Comparison of ENCODE assay signal across 33 cellular contexts in the genomic region with DNA sequence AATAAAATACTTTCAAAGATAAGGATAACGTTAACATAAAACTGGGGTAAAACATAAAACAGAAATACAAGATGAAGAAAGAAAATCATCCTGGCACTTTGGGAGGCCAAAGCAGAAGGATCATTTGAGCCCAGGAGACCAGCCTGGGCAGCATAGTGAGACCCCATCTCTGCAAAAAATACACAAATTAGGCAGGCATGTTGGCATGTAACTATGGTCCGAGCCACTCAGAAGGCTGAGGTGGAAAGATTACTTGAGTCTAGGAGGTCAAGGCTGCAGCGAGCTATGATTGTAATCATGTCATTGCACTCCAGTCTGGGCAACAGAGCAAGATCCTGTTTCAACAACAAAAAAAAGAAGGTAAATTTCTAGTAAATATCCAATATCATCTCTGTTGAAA. TPM values are rescaled to one million over a fixed set of nuclear protein-coding genes. Genes with fewer than 3 reads are reported as not detected.
"Had no signal": no experiment of that assay in that cellular context is flagged by ENCODE, and none has a peak within 500 bp of the region (broad histone marks: within the 10 kb centered on the region; RNA-seq: fewer than 3 reads in every experiment).

No MANE protein-coding gene starts in this region.

- H3K9me3 ChIP-seq: ovary, psoas muscle, suprapubic skin, testis, tibial artery, uterus had no signal

- DNase-seq: natural killer cell; occipital lobe; ovary; posterior cingulate gyrus; psoas muscle; right cardiac atrium; spleen; stimulated activated CD4-positive, alpha-beta T cell treated with anti-CD3 and anti-CD28 coated beads, Interleukin-12 subunit alpha, Interleukin-12 subunit beta, amount 100 ng/mL, for 4 hours; stimulated activated CD4-positive, alpha-beta T cell treated with anti-CD3 and anti-CD28 coated beads, Interleukin-1b, Interleukin-23, amount 100 ng/mL, for 48 hours; stimulated activated CD4-positive, alpha-beta T cell treated with anti-CD3 and anti-CD28 coated beads, Interleukin-4, amount 100 ng/mL, for 1 hour; stimulated activated CD4-positive, alpha-beta T cell treated with anti-CD3 and anti-CD28 coated beads, Interleukin-4, amount 100 ng/mL, for 4 hours; stimulated activated CD8-positive, alpha-beta memory T cell treated with anti-CD3 and anti-CD28 coated beads, Interleukin-4, amount 100 ng/mL, for 48 hours; stimulated activated naive CD4-positive, alpha-beta T cell; stimulated activated naive CD8-positive, alpha-beta T cell treated with anti-CD3 and anti-CD28 coated beads, Interleukin-15, amount 100 ng/mL, for 72 hours; stimulated activated naive CD8-positive, alpha-beta T cell treated with anti-CD3 and anti-CD28 coated beads, Interleukin-15, Interleukin-2, amounts not matched to agents 100 U/mL and 50 U/mL, for 24 hours; substantia nigra; testis; tibial artery; transverse colon; upper lobe of right lung; uterus had no signal

- H3K27ac ChIP-seq: neural progenitor cell, ovary, parathyroid adenoma, psoas muscle, skin epidermis, spleen, suprapubic skin, testis, tibial artery, transverse colon, upper lobe of right lung, uterus had no signal

- H3K9ac ChIP-seq: neural progenitor cell, parathyroid adenoma had no signal

- H3K79me2 ChIP-seq: parathyroid adenoma had no signal

- H3K27me3 ChIP-seq: ovary, spleen, suprapubic skin, testis, tibial artery, transverse colon, upper lobe of right lung, uterus had no signal

- ATAC-seq: natural killer cell; psoas muscle; right cardiac atrium; sciatic nerve; stimulated activated memory B cell treated with anti-CD40 and anti-IgM and Interleukin-4, amounts not matched to agents 10 μg/mL and 1 μg/mL and 100 μg/mL, for 72 hours; stimulated activated naive CD8-positive, alpha-beta T cell treated with anti-CD3 and anti-CD28 coated beads, Interleukin-15, amount 100 ng/mL, for 72 hours; stimulated activated naive CD8-positive, alpha-beta T cell treated with anti-CD3 and anti-CD28 coated beads, Interleukin-15, Interleukin-2, amounts not matched to agents 100 U/mL and 50 U/mL, for 24 hours; upper lobe of right lung had no signal

- H3K4me2 ChIP-seq: neural progenitor cell, smooth muscle cell had no signal

- H2AFZ ChIP-seq: neural progenitor cell, parathyroid adenoma had no signal

- H3K36me3 ChIP-seq: neural progenitor cell, ovary, spleen, suprapubic skin, tibial artery, transverse colon, upper lobe of right lung, uterus had no signal

- H3K4me3 ChIP-seq: neural progenitor cell, ovary, psoas muscle, skin epidermis, smooth muscle cell, spleen, suprapubic skin, testis, tibial artery, transverse colon, upper lobe of right lung, uterus had no signal

- H3K4me1 ChIP-seq: neural progenitor cell, parathyroid adenoma, psoas muscle, spleen, suprapubic skin, testis, tibial artery, transverse colon, upper lobe of right lung, uterus had no signal

RNA-seq across cellular contexts. Expression of gene TAT, which starts 19.6 kb away (rescaled TPM):
- total RNA-seq: natural killer cell, progenitor cell of endocrine pancreas, renal cortical epithelial cell, smooth muscle cell, upper lobe of right lung, urinary bladder had no signal
- polyA plus RNA-seq: neural cell, psoas muscle, smooth muscle cell had no signal

RNA-seq across cellular contexts. Expression of gene CHST4, which starts 31.1 kb away (rescaled TPM):
- total RNA-seq: natural killer cell, occipital lobe, osteoblast, progenitor cell of endocrine pancreas, psoas muscle, renal cortical epithelial cell, right cardiac atrium, sciatic nerve, smooth muscle cell, spleen, suprapubic skin, transverse colon, urinary bladder had no signal
- polyA plus RNA-seq: neural cell, psoas muscle, right cardiac atrium, smooth muscle cell, urinary bladder had no signal
